In the genomic region with DNA sequence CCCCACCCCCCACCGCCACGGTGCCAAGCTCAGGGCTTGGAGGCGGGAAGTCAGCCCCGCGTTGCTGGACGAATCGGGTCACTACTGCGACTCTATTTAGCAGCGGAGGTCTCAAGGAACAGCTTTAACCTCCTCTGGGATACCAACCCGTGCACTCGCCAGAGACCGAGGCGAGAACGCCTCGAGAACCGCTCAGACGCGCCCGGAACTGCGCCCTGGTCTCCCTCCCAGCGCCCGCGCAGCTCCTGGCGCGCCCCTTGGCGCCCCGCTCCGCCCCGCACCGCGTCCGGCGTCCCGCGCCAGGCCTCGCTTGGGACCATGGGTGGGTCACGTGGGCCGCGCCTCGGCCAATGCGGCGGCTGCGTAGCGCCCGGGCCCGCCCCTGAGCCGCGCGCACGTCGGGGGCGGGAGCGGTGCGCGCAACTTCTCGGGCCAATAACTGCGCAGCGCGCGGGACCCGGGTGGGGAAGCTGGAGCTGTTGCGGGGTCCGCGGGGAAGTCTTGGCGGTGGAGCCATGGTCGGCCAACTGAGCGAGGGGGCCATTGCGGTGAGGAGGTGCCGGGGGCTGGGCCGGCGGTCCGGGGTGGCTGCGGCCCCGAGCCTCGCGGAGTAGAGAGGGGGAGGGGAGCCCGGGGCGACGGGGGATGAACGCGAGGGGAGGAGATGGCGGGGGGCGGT, we compare ENCODE assay signal across 8 cellular contexts. TPM values are rescaled to one million over a fixed set of nuclear protein-coding genes. Genes with fewer than 3 reads are reported as not detected.
DNase-seq lines count a peak whose midpoint lies in the region; ATAC-seq and TF ChIP-seq lines count a peak whose summit lies in the region.

Gene RPA1, plus strand, starts transcription at position 427 of the 679 bp plus-strand sequence. Its CDS starts 89 bp downstream, at position 516.
Gene SMYD4, minus strand, starts transcription at position 324 of the 679 bp plus-strand sequence. CDS start 1,908 bp downstream, outside the sequence.

- no peak for TF ChIP-seq CTCF in natural killer cell (IDR thresholded peaks at IDR 0.05)

- H3K4me3 Mint-ChIP-seq in IgD-negative memory B cell: peak within 1 kb of the TSS; percentile 91 to 97 (median 96)
- peak within 1 kb of the TSS; percentile 96 for H3K4me3 Mint-ChIP-seq in natural killer cell
- peak within 1 kb of the TSS; percentile 90 to 92 for H3K4me3 Mint-ChIP-seq in stimulated activated naive B cell treated with anti-CD40 and anti-IgM and Interleukin-4, amounts not matched to agents 10 μg/mL and 1 μg/mL and 100 μg/mL, for 72 hours

- no peaks in the 10 kb centered on the region for H3K27me3 Mint-ChIP-seq in IgD-negative memory B cell
- H3K27me3 Mint-ChIP-seq in natural killer cell (ENCODE audit: low read depth in 2 of 2): no peaks in the 10 kb centered on the region
- no peaks in the 10 kb centered on the region for H3K27me3 Mint-ChIP-seq in stimulated activated naive B cell treated with anti-CD40 and anti-IgM and Interleukin-4, amounts not matched to agents 10 μg/mL and 1 μg/mL and 100 μg/mL, for 72 hours

- H3K27ac Mint-ChIP-seq in IgD-negative memory B cell (peak within 1 kb of the TSS; percentile 85 to 95 (median 92)), natural killer cell (peak within 1 kb of the TSS; percentile 91)
- peak within 1 kb of the TSS; percentile 90 for H3K27ac Mint-ChIP-seq in stimulated activated naive B cell treated with anti-CD40 and anti-IgM and Interleukin-4, amounts not matched to agents 10 μg/mL and 1 μg/mL and 100 μg/mL, for 72 hours

- DNase-seq in DMS53 treated with DMSO at 0.1 percent for 48 hours (lab: John Stamatoyannopoulos, UW; ENCODE audit: unreplicated experiment) (peak; percentile 63), RPMI7951 (ENCODE audit: low read depth) (peak; percentile 83), fibroblast of peridontal ligament (ENCODE audit: extremely low read depth) (peak; percentile 73), natural killer cell (peak; percentile 91)
- DNase-seq in activated T-helper 1 cell treated with anti-CD3 and anti-CD28 coated beads, Interleukin-2, amount 50 U/mL, for 16 hours (ENCODE audit: low read depth in 1 of 2, low spot score in 1 of 2): peak; percentile 72 to 85
- peak; percentile 81 for DNase-seq in stimulated activated naive B cell treated with anti-CD40 and anti-IgM and Interleukin-4, amounts not matched to agents 10 μg/mL and 1 μg/mL and 100 μg/mL, for 72 hours

- H3K9me3 Mint-ChIP-seq in IgD-negative memory B cell (no peaks in the 10 kb centered on the region), natural killer cell (no peaks in the 10 kb centered on the region)
- H3K9me3 Mint-ChIP-seq in stimulated activated naive B cell treated with anti-CD40 and anti-IgM and Interleukin-4, amounts not matched to agents 10 μg/mL and 1 μg/mL and 100 μg/mL, for 72 hours: no peaks in the 10 kb centered on the region

- H3K4me1 Mint-ChIP-seq in IgD-negative memory B cell (peaks cover 26 to 39% (median 35%) of the 10 kb centered on the region in 3 donors), natural killer cell (peaks cover 43 to 46% of the 10 kb centered on the region in 2 donors)
- H3K4me1 Mint-ChIP-seq in stimulated activated naive B cell treated with anti-CD40 and anti-IgM and Interleukin-4, amounts not matched to agents 10 μg/mL and 1 μg/mL and 100 μg/mL, for 72 hours: peaks cover 30 to 49% of the 10 kb centered on the region in 2 donors

- H3K36me3 Mint-ChIP-seq in IgD-negative memory B cell: peaks cover 9% of the 10 kb centered on the region
- H3K36me3 Mint-ChIP-seq in natural killer cell: no peaks in the 10 kb centered on the region
- H3K36me3 Mint-ChIP-seq in stimulated activated naive B cell treated with anti-CD40 and anti-IgM and Interleukin-4, amounts not matched to agents 10 μg/mL and 1 μg/mL and 100 μg/mL, for 72 hours: peaks cover 14 to 32% of the 10 kb centered on the region in 2 donors

- ATAC-seq in GM21576 (IDR thresholded peaks at IDR 0.05; ENCODE audit: unreplicated experiment) (peak; percentile 71), natural killer cell (peak; percentile 97 to 100 (median 99))
- ATAC-seq in stimulated activated naive B cell treated with anti-CD40 and anti-IgM and Interleukin-4, amounts not matched to agents 10 μg/mL and 1 μg/mL and 100 μg/mL, for 72 hours (replicated peaks): peak; percentile 98 to 99

- intact Hi-C loops in natural killer cell (cut with micrococcal nuclease): loop anchor here (1.0 kb wide), 1 partner anchor 113 kb away; no protein-coding TSS in a partner anchor

RNA-seq across cellular contexts. Expression of gene RPA1, which starts in this region (rescaled TPM):
- polyA plus RNA-seq in IgD-negative memory B cell: 57.7 TPM
- total RNA-seq in RPMI7951 (2014; rRNA removed; shearing (Covaris generic)): 21.6 and 23.6 TPM in 2 replicates
- 100 to 1,000 TPM in 1 of 3 donors, 10 to 100 TPM in 2; 70.9 to 101 (median 98.9) TPM for total RNA-seq in natural killer cell

RNA-seq across cellular contexts. Expression of gene SMYD4, which starts in this region (rescaled TPM):
- 12.7 TPM for polyA plus RNA-seq in IgD-negative memory B cell
- total RNA-seq in RPMI7951 (2014; rRNA removed; shearing (Covaris generic)): 5.6 and 6.2 TPM in 2 replicates
- total RNA-seq in natural killer cell: 10 to 100 TPM; 20.3 to 37.8 (median 24.3) TPM

Comparison
In these comparisons a context has a peak if more than half of its experiments do, and no peak if none do; other contexts are left out.
1. Peak in every context shown above with its lines: DNase-seq and ATAC-seq.